ENCODE assay signal across 1 cellular context in genomic region chr7:142111509-142111908, GRCh38.
TF ChIP-seq lines count a peak whose summit lies in the region.

MGAM2 (plus strand) TSS chr7:142111718; CDS start chr7:142116874, 5,156 bp downstream.

TF ChIP-seq in H1, 55 proteins besides CTCF, POLR2A, EP300 and RAD21:
- TF ChIP-seq POLR2AphosphoS5 (IDR thresholded peaks at IDR 0.05; ENCODE audit: low read depth, low read length) (no peak), CREB1 (IDR thresholded peaks at IDR 0.05) (no peak), RFX5 (IDR thresholded peaks at IDR 0.05; ENCODE audit: borderline replicate concordance, low read depth, low read length) (no peak), SRF (IDR thresholded peaks at IDR 0.05; ENCODE audit: low read depth, low read length) (no peak), ZNF274 (IDR thresholded peaks at IDR 0.05; ENCODE audit: borderline replicate concordance, extremely low read depth, low read length) (no peak), TEAD4 (IDR thresholded peaks at IDR 0.05; ENCODE audit: low read depth, low read length) (no peak)
